Comparison of ENCODE assay signal across 21 cellular contexts in genomic region chr3:52434080-52434479, GRCh38. TPM values are rescaled to one million over a fixed set of nuclear protein-coding genes. Genes with fewer than 3 reads are reported as not detected.
DNase-seq lines count a peak whose midpoint lies in the region; ATAC-seq and TF ChIP-seq lines count a peak whose summit lies in the region.
"Had no signal": no experiment of that assay in that cellular context is flagged by ENCODE, and none has a peak within 500 bp of the region (broad histone marks: within the 10 kb centered on the region; RNA-seq: fewer than 3 reads in every experiment).

No MANE protein-coding gene starts in this region.

- peak overlapping the region; percentile 64 for H3K4me2 ChIP-seq in neural progenitor cell
- H3K4me2 ChIP-seq: KMS-11 had no signal

- TF ChIP-seq POLR2A in upper lobe of left lung (IDR thresholded peaks at IDR 0.05): no peak

- H3K4me1 Mint-ChIP-seq in endothelial cell (ENCODE audit: unreplicated experiment) (peaks cover 66% of the 10 kb centered on the region), neural progenitor cell (peaks cover 31% of the 10 kb centered on the region), Calu3 (ENCODE audit: low read depth, unreplicated experiment) (no peaks in the 10 kb centered on the region)

- 91 to 95% methylated on average over 6 of the region's 6 CpGs for WGBS in upper lobe of left lung, 2 donors

- peak overlapping the region; percentile 70 for H2AFZ ChIP-seq in neural progenitor cell (replicated peaks)
- H2AFZ ChIP-seq: parathyroid adenoma had no signal

- CTCF ChIA-PET in Calu3 (lab: Charles Lee): no interaction called here

- peaks cover 17% of the 10 kb centered on the region for H3F3A ChIP-seq in neural progenitor cell (ENCODE audit: low read depth)

- no peak overlapping the region for H3K9ac ChIP-seq in neural progenitor cell
- H3K9ac ChIP-seq: KMS-11, parathyroid adenoma had no signal

- H3K9me3 ChIP-seq in neural progenitor cell (ENCODE audit: low read depth) (no peaks in the 10 kb centered on the region), upper lobe of left lung (no peaks in the 10 kb centered on the region)
- H3K9me3 ChIP-seq: esophagus muscularis mucosa had no signal

- ATAC-seq in left cardiac atrium: no peak
- ATAC-seq in upper lobe of left lung (ENCODE audit: low FRiP score in 2 of 2): no peak
- no peak for ATAC-seq in HG03460 (IDR thresholded peaks at IDR 0.05; ENCODE audit: unreplicated experiment)

- H3K27ac ChIP-seq in neural progenitor cell (peak overlapping the region; percentile 34), upper lobe of left lung (peak overlapping the region; percentile 59 to 79 (median 73))
- H3K27ac ChIP-seq: C4-2B, KMS-11, parathyroid adenoma had no signal

- peaks cover 41% of the 10 kb centered on the region for H3K36me3 Mint-ChIP-seq in endothelial cell (ENCODE audit: low read depth, unreplicated experiment)
- H3K36me3 Mint-ChIP-seq in neural progenitor cell: no peaks in the 10 kb centered on the region
- H3K36me3 Mint-ChIP-seq in Calu3 (ENCODE audit: insufficient read depth, unreplicated experiment): no peaks in the 10 kb centered on the region

- TF ChIP-seq EP300 in upper lobe of left lung (IDR thresholded peaks at IDR 0.05): no peak

- no peaks in the 10 kb centered on the region for H3K79me2 ChIP-seq in neural progenitor cell (ENCODE audit: low read depth)
- H3K79me2 ChIP-seq: parathyroid adenoma had no signal

- BruUV-seq in Calu3 (replicated peaks; lab: Mats Ljungman, UMichigan): no TSS peak

- H3K27me3 ChIP-seq in neural progenitor cell (no peaks in the 10 kb centered on the region), upper lobe of left lung (no peaks in the 10 kb centered on the region)
- H3K27me3 ChIP-seq: esophagus muscularis mucosa had no signal

- intact Hi-C loops in cardiac septum (cut with DNase I) (no loop called here), left cardiac atrium (cut with DNase I) (no loop called here), Calu3 (cut with micrococcal nuclease; ENCODE audit: unreplicated experiment) (no loop called here)

- peak overlapping the region; percentile 91 for H3K27ac Mint-ChIP-seq in endothelial cell (ENCODE audit: unreplicated experiment)
- peak overlapping the region; percentile 21 for H3K27ac Mint-ChIP-seq in neural progenitor cell
- no peak overlapping the region for H3K27ac Mint-ChIP-seq in Calu3 (ENCODE audit: unreplicated experiment)

- H3K4me3 Mint-ChIP-seq in endothelial cell (ENCODE audit: unreplicated experiment) (peak overlapping the region; percentile 62), neural progenitor cell (no peak overlapping the region), Calu3 (ENCODE audit: low read depth, unreplicated experiment) (no peak overlapping the region)

- DNase-seq in cardiac septum (ENCODE audit: low spot score) (peak; percentile 59), left cardiac atrium (no peak), endothelial cell (ENCODE audit: low spot score) (no peak), neural progenitor cell (ENCODE audit: low spot score) (no peak), upper lobe of left lung (no peak), NCI-H82 treated with DMSO at 0.1 percent for 48 hours (lab: John Stamatoyannopoulos, UW; ENCODE audit: unreplicated experiment) (no peak), Calu3 (no peak)
- DNase-seq: DMS 273 treated with DMSO at 0.1 percent for 48 hours; NCI-H1048; NCI-H2029; NCI-H446; stimulated activated CD4-positive, alpha-beta T cell treated with anti-CD3 and anti-CD28 coated beads, Interleukin-4, amount 100 ng/mL, for 24 hours had no signal

- no peak for TF ChIP-seq CTCF in endothelial cell (IDR thresholded peaks at IDR 0.05; ENCODE audit: unreplicated experiment)
- TF ChIP-seq CTCF in neural progenitor cell (IDR thresholded peaks at IDR 0.05): no peak
- TF ChIP-seq CTCF in upper lobe of left lung (IDR thresholded peaks at IDR 0.05): no peak
- no peak for TF ChIP-seq CTCF in Calu3 (IDR thresholded peaks at IDR 0.05; ENCODE audit: unreplicated experiment)

- no peaks in the 10 kb centered on the region for H4K20me1 ChIP-seq in neural progenitor cell (ENCODE audit: low read depth)

- H3K36me3 ChIP-seq in neural progenitor cell (no peaks in the 10 kb centered on the region), upper lobe of left lung (no peaks in the 10 kb centered on the region)
- H3K36me3 ChIP-seq: esophagus muscularis mucosa had no signal

- H3K9me3 Mint-ChIP-seq in endothelial cell (ENCODE audit: unreplicated experiment): no peaks in the 10 kb centered on the region
- H3K9me3 Mint-ChIP-seq in neural progenitor cell: no peaks in the 10 kb centered on the region
- H3K9me3 Mint-ChIP-seq in Calu3 (ENCODE audit: low read depth, unreplicated experiment): no peaks in the 10 kb centered on the region

- H3K4me1 ChIP-seq in neural progenitor cell (peaks cover 18% of the 10 kb centered on the region), upper lobe of left lung (peaks cover 50 to 73% (median 66%) of the 10 kb centered on the region in 4 donors)

- H3K4me3 ChIP-seq in neural progenitor cell (peak overlapping the region; percentile 2), upper lobe of left lung (no peak overlapping the region)
- H3K4me3 ChIP-seq: esophagus muscularis mucosa, lung, skin epidermis had no signal

- H3K27me3 Mint-ChIP-seq in endothelial cell (ENCODE audit: unreplicated experiment) (peaks cover 6% of the 10 kb centered on the region), neural progenitor cell (ENCODE audit: insufficient read depth, low read depth) (peaks cover 9% of the 10 kb centered on the region), Calu3 (ENCODE audit: unreplicated experiment) (peaks cover 47% of the 10 kb centered on the region)

RNA-seq across cellular contexts. Expression of gene SEMA3G, which starts 10.8 kb away (rescaled TPM):
- total RNA-seq in cardiac septum (15.3 TPM), left cardiac atrium (10 to 100 TPM; 13.7 to 19.9 TPM), endothelial cell (ENCODE audit: unreplicated experiment) (175 TPM), neural progenitor cell (ENCODE audit: low replicate concordance) (0.79 and 3.4 TPM in 2 replicates), upper lobe of left lung (10 to 100 TPM in 5 of 6 donors, 1 to 10 TPM in 1; 5.1 to 69.0 (median 20.7) TPM), Calu3 (2022) (0.12 and 0.33 TPM in 2 replicates)
- total RNA-seq: A673 had no signal

RNA-seq across cellular contexts. Expression of gene TNNC1, which starts 19.8 kb away (rescaled TPM):
- total RNA-seq in cardiac septum (8,054 TPM), left cardiac atrium (1,000 to 10,000 TPM; 2,841 to 3,233 TPM), endothelial cell (ENCODE audit: unreplicated experiment) (0.67 TPM), neural progenitor cell (ENCODE audit: low replicate concordance) (0.67 and 5.8 TPM in 2 replicates), upper lobe of left lung (100 to 1,000 TPM in 4 of 6 donors, 10 to 100 TPM in 2; 28.3 to 196 (median 122) TPM), Calu3 (2022) (25.5 and 26.5 TPM in 2 replicates)
- total RNA-seq: A673, glomerular endothelial cell had no signal

RNA-seq across cellular contexts. Expression of gene NISCH, which starts 21.3 kb away (rescaled TPM):
- total RNA-seq in cardiac septum (59.1 TPM), left cardiac atrium (10 to 100 TPM; 45.9 to 49.0 TPM), endothelial cell (ENCODE audit: unreplicated experiment) (261 TPM), neural progenitor cell (ENCODE audit: low replicate concordance) (80.5 and 146 TPM in 2 replicates), upper lobe of left lung (100 to 1,000 TPM in 2 of 6 donors, 10 to 100 TPM in 4; 60.7 to 288 (median 83.0) TPM), Calu3 (2022) (58.6 and 67.4 TPM in 2 replicates)

RNA-seq across cellular contexts. Expression of gene PHF7, which starts 23.6 kb away (rescaled TPM):
- total RNA-seq in cardiac septum: 17.5 TPM
- 10 to 100 TPM; 13.1 to 16.0 TPM for total RNA-seq in left cardiac atrium
- 15.9 TPM for total RNA-seq in endothelial cell (ENCODE audit: unreplicated experiment)
- total RNA-seq in neural progenitor cell (ENCODE audit: low replicate concordance): 9.9 and 13.0 TPM in 2 replicates
- total RNA-seq in upper lobe of left lung: 10 to 100 TPM in 3 of 6 donors, 1 to 10 TPM in 3; 5.6 to 14.8 (median 10.0) TPM
- 3.9 and 5.4 TPM in 2 replicates for total RNA-seq in Calu3 (2022)

RNA-seq across cellular contexts. Expression of gene BAP1, which starts 24.3 kb away (rescaled TPM):
- total RNA-seq in cardiac septum (53.0 TPM), left cardiac atrium (10 to 100 TPM; 52.6 to 62.4 TPM), endothelial cell (ENCODE audit: unreplicated experiment) (118 TPM), neural progenitor cell (ENCODE audit: low replicate concordance) (55.5 and 102 TPM in 2 replicates), upper lobe of left lung (10 to 100 TPM; 58.0 to 90.1 (median 75.1) TPM), Calu3 (2022) (55.7 and 65.7 TPM in 2 replicates)
